Comparison of ENCODE assay signal across 8 cellular contexts in the genomic region with DNA sequence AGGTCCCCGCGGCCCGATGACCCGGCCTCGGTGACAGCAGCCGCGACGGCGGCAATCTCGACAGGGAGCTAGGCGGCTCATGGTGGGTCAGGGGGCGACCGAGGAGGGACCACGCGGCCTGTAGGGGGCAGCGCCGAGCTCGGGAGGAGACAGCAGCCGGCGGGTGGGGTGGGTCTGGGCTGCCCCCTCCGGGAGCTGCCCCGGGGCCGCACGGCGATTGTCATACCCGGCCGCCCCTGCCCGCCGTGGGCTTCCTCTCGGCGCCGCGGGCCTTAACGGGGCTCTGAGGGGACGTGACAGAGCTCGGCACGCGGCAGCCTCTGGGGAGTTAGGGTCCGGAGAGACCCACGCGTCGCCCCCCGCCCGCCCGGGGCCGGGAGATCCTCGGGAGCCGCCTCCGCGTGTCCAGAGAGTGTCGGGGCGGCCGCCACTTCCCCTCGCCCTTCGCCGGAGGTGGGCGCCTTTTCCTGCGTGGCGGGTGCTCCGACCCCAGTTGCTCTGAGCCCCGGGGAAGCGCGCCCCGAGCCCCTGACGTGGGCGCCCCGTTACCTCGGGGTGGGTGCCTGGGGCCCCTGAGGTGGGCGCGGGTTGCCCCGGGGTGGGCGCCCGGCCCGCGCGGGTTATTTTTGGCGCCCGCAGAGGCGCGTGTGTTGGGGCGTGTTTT. TPM values are rescaled to one million over a fixed set of nuclear protein-coding genes. Genes with fewer than 3 reads are reported as not detected.
DNase-seq lines count a peak whose midpoint lies in the region; ATAC-seq and TF ChIP-seq lines count a peak whose summit lies in the region.

No MANE protein-coding gene starts in this region.

- H3K36me3 ChIP-seq in SU-DHL-6 (ENCODE audit: low read length), result no peaks in the 10 kb centered on the region
- no peaks in the 10 kb centered on the region for H3K36me3 ChIP-seq in ascending aorta
- no peaks in the 10 kb centered on the region for H3K36me3 ChIP-seq in iPS DF 6.9 (ENCODE audit: control insufficient read depth, insufficient read depth, low read length)
- H3K36me3 ChIP-seq in smooth muscle cell (ENCODE audit: low read depth), result no peaks in the 10 kb centered on the region

- ATAC-seq in HG03103 (IDR thresholded peaks at IDR 0.05; ENCODE audit: low read depth, unreplicated experiment), result peak; percentile 31

- intact Hi-C loops in ascending aorta (cut with DNase I), result loop anchor here (2.0 to 10.0 kb wide), 3 partner anchors 279 to 349 kb away; a partner anchor contains a TSS

- H3K27me3 ChIP-seq in SU-DHL-6 (ENCODE audit: low read length), result no peaks in the 10 kb centered on the region
- no peaks in the 10 kb centered on the region for H3K27me3 ChIP-seq in ascending aorta
- H3K27me3 ChIP-seq in iPS DF 6.9 (ENCODE audit: control insufficient read depth, insufficient read depth, low read length), result peaks cover 4% of the 10 kb centered on the region; the same call in 1 of the 2 replicates
- H3K27me3 ChIP-seq in smooth muscle cell (ENCODE audit: low read depth), result no peaks in the 10 kb centered on the region

- no peaks in the 10 kb centered on the region for H3K9me3 ChIP-seq in SU-DHL-6 (ENCODE audit: insufficient read depth, low read length)
- H3K9me3 ChIP-seq in ascending aorta, result no peaks in the 10 kb centered on the region
- no peaks in the 10 kb centered on the region for H3K9me3 ChIP-seq in iPS DF 6.9 (ENCODE audit: control insufficient read depth, insufficient read depth, low read length)
- no peaks in the 10 kb centered on the region for H3K9me3 ChIP-seq in smooth muscle cell (replicated peaks; ENCODE audit: low read depth)

- H3F3A ChIP-seq in SU-DHL-6 (ENCODE audit: insufficient read depth) (peaks cover 6% of the 10 kb centered on the region), smooth muscle cell (ENCODE audit: low read depth) (peaks cover 17% of the 10 kb centered on the region)

- no peaks in the 10 kb centered on the region; the same call in 1 of the 2 replicates for H3K79me2 ChIP-seq in SU-DHL-6 (ENCODE audit: insufficient read depth, low read length)
- peaks cover 14% of the 10 kb centered on the region for H3K79me2 ChIP-seq in smooth muscle cell (ENCODE audit: low read depth)

- peak overlapping the region; percentile 90 for H2AFZ ChIP-seq in SU-DHL-6 (ENCODE audit: low read depth, low read length, severe bottlenecking)
- H2AFZ ChIP-seq in smooth muscle cell (ENCODE audit: low read depth), result peak overlapping the region; percentile 84

- WGBS in iPS DF 6.9 (ENCODE audit: insufficient coverage, insufficient read length), result no CpG with 5 or more reads among the region's 81 CpGs
- 2% methylated on average over 49 of the region's 81 CpGs for WGBS in smooth muscle cell (ENCODE audit: low lambda C conversion rate)

- H3K4me2 ChIP-seq in SU-DHL-6 (ENCODE audit: low read depth, low read length, poor library complexity, severe bottlenecking) (peak overlapping the region; percentile 62), smooth muscle cell (peak overlapping the region; percentile 88)

- H4K20me1 ChIP-seq in SU-DHL-6 (ENCODE audit: low read depth, low read length) (peaks cover 5% of the 10 kb centered on the region; the same call in 1 of the 2 replicates), smooth muscle cell (ENCODE audit: low read depth) (peaks cover under 1% of the 10 kb centered on the region)

- peaks cover 0 to 17% of the 10 kb centered on the region in 2 donors for H3K4me1 ChIP-seq in ascending aorta
- no peaks in the 10 kb centered on the region for H3K4me1 ChIP-seq in iPS DF 6.9 (ENCODE audit: control insufficient read depth, insufficient read depth, low read length)
- peaks cover 13% of the 10 kb centered on the region for H3K4me1 ChIP-seq in smooth muscle cell (ENCODE audit: low read depth)

- no peaks in the 10 kb centered on the region for H3K9me2 ChIP-seq in SU-DHL-6 (replicated peaks; ENCODE audit: insufficient read depth, low read length)

- peak overlapping the region; percentile 68 for H3K4me3 ChIP-seq in SU-DHL-6 (ENCODE audit: insufficient read depth, low read length, poor library complexity, severe bottlenecking)
- H3K4me3 ChIP-seq in ascending aorta, result peak overlapping the region; percentile 84 to 95
- peak overlapping the region; percentile 56 for H3K4me3 ChIP-seq in iPS DF 6.9 (ENCODE audit: low read length)
- peak overlapping the region; percentile 63 for H3K4me3 ChIP-seq in smooth muscle cell

- peak; percentile 37 for DNase-seq in SKM-1 (lab: John Stamatoyannopoulos, UW; ENCODE audit: unreplicated experiment)
- DNase-seq in SKM-1 treated with dmso at 0.1 percent for 144 hours (lab: John Stamatoyannopoulos, UW; ENCODE audit: unreplicated experiment), result no peak
- DNase-seq in ascending aorta (ENCODE audit: low spot score in 2 of 2), result peak in 1 of 2 donors; percentile 75
- DNase-seq in iPS DF 6.9 (ENCODE audit: low read depth, low spot score), result peak; percentile 31
- DNase-seq in smooth muscle cell (lab: John Stamatoyannopoulos, UW; ENCODE audit: unreplicated experiment), result no peak
- no peak for DNase-seq in NCI-H1694 (lab: John Stamatoyannopoulos, UW)

- peak overlapping the region; percentile 66 for H3K9ac ChIP-seq in SU-DHL-6 (ENCODE audit: low read length)
- peak overlapping the region; percentile 60 for H3K9ac ChIP-seq in smooth muscle cell (ENCODE audit: low read depth)

- H3K27ac ChIP-seq in SU-DHL-6 (ENCODE audit: low read depth, low read length), result peak overlapping the region; percentile 59
- peak overlapping the region; percentile 86 to 90 for H3K27ac ChIP-seq in ascending aorta
- H3K27ac ChIP-seq in iPS DF 6.9 (ENCODE audit: low read length), result no peak overlapping the region
- no peak overlapping the region for H3K27ac ChIP-seq in smooth muscle cell (ENCODE audit: low read depth)

- peak; percentile 49 for TF ChIP-seq CTCF in SU-DHL-6 (IDR thresholded peaks at IDR 0.05; ENCODE audit: insufficient read depth, low read length, poor library complexity, severe bottlenecking)
- TF ChIP-seq CTCF in ascending aorta (IDR thresholded peaks at IDR 0.05), result peak in 2 of 3 experiments; percentile 54 to 69
- peak; percentile 47 for TF ChIP-seq CTCF in smooth muscle cell (IDR thresholded peaks at IDR 0.05; ENCODE audit: borderline replicate concordance, insufficient read depth, poor library complexity, severe bottlenecking)

RNA-seq across cellular contexts. Expression of a gene that starts 0.5 kb away (rescaled TPM):
- total RNA-seq in ascending aorta (2.9 TPM), smooth muscle cell (5.0 and 8.7 TPM in 2 replicates)
- 2.1 and 3.2 TPM in 2 replicates for polyA plus RNA-seq in smooth muscle cell

Comparison
In these comparisons a context has a peak if more than half of its experiments do, and no peak if none do; other contexts are left out.
1. DNase-seq: peak in SKM-1 (single experiment) and iPS DF 6.9 (single experiment); none in SKM-1 treated with dmso at 0.1 percent for 144 hours (single experiment), smooth muscle cell (single experiment) and NCI-H1694 (single experiment).
2. H3K27ac ChIP-seq: peak in SU-DHL-6 (single experiment) and ascending aorta (2 of 2); none in iPS DF 6.9 (single experiment) and smooth muscle cell (single experiment).
3. Peak in every context shown above with its lines, with median percentiles within 50 percentile points of each other: H3K4me3 ChIP-seq and CTCF ChIP-seq.